Comparison of ENCODE assay signal across 29 cellular contexts in the genomic region with DNA sequence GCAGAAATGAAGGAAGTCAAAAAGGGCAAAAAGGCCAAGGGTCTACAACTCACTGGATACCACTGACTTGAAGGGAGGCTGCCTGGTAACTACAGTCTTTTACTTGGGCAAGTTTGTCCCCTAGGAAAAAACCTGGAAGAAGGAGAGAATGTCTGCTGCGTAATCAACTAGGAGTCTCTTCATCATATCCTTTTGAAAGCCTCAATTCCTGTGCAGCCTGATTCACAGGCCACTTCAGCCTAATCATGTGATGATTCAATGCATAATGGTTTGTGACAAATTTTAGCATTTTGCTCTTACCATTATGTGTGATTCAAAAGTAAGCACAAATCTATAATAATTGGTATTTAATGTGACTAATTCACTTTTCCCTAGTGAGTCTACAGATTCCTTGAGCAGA.
"Had no signal": no experiment of that assay in that cellular context is flagged by ENCODE, and none has a peak within 500 bp of the region (broad histone marks: within the 10 kb centered on the region; RNA-seq: fewer than 3 reads in every experiment).

No MANE protein-coding gene starts in this region.

- H3K4me3 ChIP-seq: ascending aorta, cardiac muscle cell, MG63, Peyer's patch, SJCRH30 had no signal

- H3K9me3 ChIP-seq: ascending aorta, MG63, Peyer's patch, SJCRH30, SK-N-SH had no signal

- H3K4me1 ChIP-seq: ascending aorta, Peyer's patch, SJCRH30 had no signal

- H3K36me3 ChIP-seq: ascending aorta, brain microvascular endothelial cell, cardiac muscle cell, MG63, Peyer's patch, SJCRH30 had no signal

- H3K4me2 ChIP-seq: SK-N-SH had no signal

- H3K27ac ChIP-seq: ascending aorta, brain microvascular endothelial cell, cardiac muscle cell, Peyer's patch, RWPE1, SJCRH30 had no signal

- H3K9ac ChIP-seq: SK-N-SH had no signal

- DNase-seq: activated CD4-positive, alpha-beta T cell treated with anti-CD3 and anti-CD28 coated beads, Interleukin-2, amount 10 ng/mL, durations not matched to agents 24 days and 14 days; activated CD4-positive, alpha-beta T cell treated with anti-CD3 and anti-CD28 coated beads, Interleukin-2, amount 50 U/mL, for 48 hours; activated CD4-positive, CD25-positive, alpha-beta regulatory T cell treated with anti-CD3 and anti-CD28 coated beads, Interleukin-2, amount 50 U/mL, for 72 hours; activated CD8-positive, alpha-beta memory T cell treated with anti-CD3 and anti-CD28 coated beads, Interleukin-2, amount 10 ng/mL, durations not matched to agents 7 days and 5 days; activated effector memory CD4-positive, alpha-beta T cell treated with Interleukin-2 at 50 U/mL for 16 hours; activated naive CD4-positive, alpha-beta T cell; activated T-cell treated with anti-CD3 and anti-CD28 coated beads, Interleukin-2, amount 50 U/mL, for 24 hours; amniotic stem cell; brain microvascular endothelial cell; KG1; MG63; MV-4-11; NCI-H1092 treated with DMSO at 0.1 percent for 48 hours; NCI-H1417 treated with DMSO at 0.1 percent for 48 hours; NCI-H1694; NCI-H2029; NCI-H345; NCI-H510A treated with DMSO at 0.1 percent for 48 hours; NCI-H69; NK-92 treated with Interleukin-12 subunit alpha and Interleukin-12 subunit beta, amount 100 ng/mL, for 24 hours; OCI-M1; Peyer's patch; Right ventricle myocardium superior; SJCRH30; SK-N-SH; SW 1271 had no signal

- H3K27me3 ChIP-seq: ascending aorta, brain microvascular endothelial cell, cardiac muscle cell, MG63, Peyer's patch, SJCRH30 had no signal
